30 cellular contexts compared by ENCODE assay signal in genomic region chr6:53513519-53513966, GRCh38. TPM values are rescaled to one million over a fixed set of nuclear protein-coding genes. Genes with fewer than 3 reads are reported as not detected.
DNase-seq lines count a peak whose midpoint lies in the region; ATAC-seq and TF ChIP-seq lines count a peak whose summit lies in the region.
"Had no signal": no experiment of that assay in that cellular context is flagged by ENCODE, and none has a peak within 500 bp of the region (broad histone marks: within the 10 kb centered on the region; RNA-seq: fewer than 3 reads in every experiment).

No MANE protein-coding gene starts in this region.

- no peak overlapping the region for H3K27ac ChIP-seq in endodermal cell (ENCODE audit: low read depth, low read length)
- H3K27ac ChIP-seq in mesendoderm (ENCODE audit: low read depth, low read length) = no peak overlapping the region
- H3K27ac ChIP-seq: cardiac muscle cell, right atrium auricular region, tibial artery had no signal

- no peak overlapping the region for H3K23ac ChIP-seq in mesendoderm (ENCODE audit: low read length)

- no peak overlapping the region for H2BK120ac ChIP-seq in mesendoderm (ENCODE audit: low read depth, low read length)

- H3K27me3 Mint-ChIP-seq in endodermal cell (ENCODE audit: insufficient read depth) = no peaks in the 10 kb centered on the region
- H3K27me3 Mint-ChIP-seq in CD14-positive monocyte (ENCODE audit: low read depth in 3 of 3) = no peaks in the 10 kb centered on the region
- H3K27me3 Mint-ChIP-seq: activated naive CD4-positive, alpha-beta T cell treated with anti-CD3 and anti-CD28 coated beads, Interleukin-2, amount 50 U/mL, for 24 hours; activated T-helper 17 cell treated with anti-CD3 and anti-CD28 coated beads, Interleukin-2, amount 50 U/mL, for 72 hours; dendritic cell treated with granulocyte-macrophage colony-stimulating factor and Interleukin-4, amounts not matched to agents 40 ng/mL and 50 ng/mL, for 4 days; memory B cell; naive thymus-derived CD8-positive, alpha-beta T cell had no signal

- H2AK5ac ChIP-seq in mesendoderm (ENCODE audit: low read length) = no peak overlapping the region

- no peak overlapping the region for H4K8ac ChIP-seq in mesendoderm (ENCODE audit: low read depth, low read length)

- H3K79me2 ChIP-seq in mesendoderm (ENCODE audit: control insufficient read depth, insufficient read depth, low read length) = no peaks in the 10 kb centered on the region

- H3K9me3 Mint-ChIP-seq in endodermal cell (no peaks in the 10 kb centered on the region), CD14-positive monocyte (no peaks in the 10 kb centered on the region)
- H3K9me3 Mint-ChIP-seq: activated naive CD4-positive, alpha-beta T cell treated with anti-CD3 and anti-CD28 coated beads, Interleukin-2, amount 50 U/mL, for 24 hours; activated T-helper 17 cell treated with anti-CD3 and anti-CD28 coated beads, Interleukin-2, amount 50 U/mL, for 72 hours; dendritic cell treated with granulocyte-macrophage colony-stimulating factor and Interleukin-4, amounts not matched to agents 40 ng/mL and 50 ng/mL, for 4 days; memory B cell; naive thymus-derived CD8-positive, alpha-beta T cell; WTC11 had no signal

- TF ChIP-seq CTCF in endodermal cell (conservative IDR thresholded peaks at IDR 0.05) = no peak
- TF ChIP-seq CTCF in CD14-positive monocyte (IDR thresholded peaks at IDR 0.05) = no peak

- H3K79me1 ChIP-seq in mesendoderm (ENCODE audit: low read length) = peaks cover 2% of the 10 kb centered on the region

- H3K4me1 Mint-ChIP-seq in endodermal cell (peaks cover 4% of the 10 kb centered on the region), CD14-positive monocyte (no peaks in the 10 kb centered on the region)
- H3K4me1 Mint-ChIP-seq: activated naive CD4-positive, alpha-beta T cell treated with anti-CD3 and anti-CD28 coated beads, Interleukin-2, amount 50 U/mL, for 24 hours; activated T-helper 17 cell treated with anti-CD3 and anti-CD28 coated beads, Interleukin-2, amount 50 U/mL, for 72 hours; memory B cell; WTC11 had no signal

- H3K36me3 ChIP-seq in endodermal cell (ENCODE audit: control insufficient read depth, insufficient read depth, low read length) (peaks cover 77% of the 10 kb centered on the region), mucosa of stomach (ENCODE audit: control insufficient read depth, insufficient read depth, low read length) (no peaks in the 10 kb centered on the region), mesendoderm (ENCODE audit: control insufficient read depth, insufficient read depth, low read length) (no peaks in the 10 kb centered on the region)

- H2BK15ac ChIP-seq in mesendoderm (replicated peaks; ENCODE audit: low read depth) = no peak overlapping the region

- DNase-seq in NCI-H748 (lab: John Stamatoyannopoulos, UW; ENCODE audit: unreplicated experiment) (peak; percentile 30), NCI-H748 treated with DMSO at 0.1 percent for 48 hours (lab: John Stamatoyannopoulos, UW) (no peak), endodermal cell (no peak), mucosa of gallbladder (ENCODE audit: low spot score) (no peak), CD14-positive monocyte (ENCODE audit: low spot score) (no peak), mesendoderm (no peak)
- DNase-seq: anterior cingulate cortex; COR-L47; heart left ventricle; naive thymus-derived CD8-positive, alpha-beta T cell; NCI-H1048; NCI-H187 treated with DMSO at 0.1 percent for 48 hours; NCI-H226; SIG-M5; stimulated activated CD4-positive, alpha-beta T cell treated with anti-CD3 and anti-CD28 coated beads, Interleukin-12 subunit alpha, Interleukin-12 subunit beta, amount 100 ng/mL, for 4 hours; stimulated activated CD4-positive, alpha-beta T cell treated with anti-CD3 and anti-CD28 coated beads, Interleukin-4, amount 100 ng/mL, for 4 hours; stimulated activated naive CD8-positive, alpha-beta T cell treated with anti-CD3 and anti-CD28 coated beads, Interleukin-15, Interleukin-2, amounts not matched to agents 100 U/mL and 50 U/mL, for 24 hours; SW 1271; T1000; tibial artery had no signal

- no peak overlapping the region for H3K56ac ChIP-seq in mesendoderm (ENCODE audit: low read length)

- H3K4me1 ChIP-seq in endodermal cell (ENCODE audit: control insufficient read depth, insufficient read depth, low read length) (no peaks in the 10 kb centered on the region), mucosa of stomach (ENCODE audit: control insufficient read depth, insufficient read depth, low read length) (peaks cover 35% of the 10 kb centered on the region), mesendoderm (ENCODE audit: control insufficient read depth, low read depth, low read length) (no peaks in the 10 kb centered on the region)
- H3K4me1 ChIP-seq: heart left ventricle, right atrium auricular region, tibial artery had no signal

- H3K18ac ChIP-seq in mesendoderm (ENCODE audit: low read length) = no peak overlapping the region

- no peak overlapping the region for H3K4ac ChIP-seq in mesendoderm (ENCODE audit: low read depth, low read length)

- WGBS in endodermal cell (ENCODE audit: insufficient coverage in 1 of 2, insufficient read length in 1 of 2), 2 experiments = 98 to 100% methylated on average over 1 of the region's 2 CpGs
- no CpG with 5 or more reads among the region's 2 CpGs for WGBS in mesendoderm (ENCODE audit: extremely low coverage, insufficient coverage, low lambda C conversion rate)

- H2BK5ac ChIP-seq in mesendoderm (ENCODE audit: low read length) = no peak overlapping the region

- no peak overlapping the region for H3K4me3 ChIP-seq in endodermal cell (ENCODE audit: low read length)
- H3K4me3 ChIP-seq in mucosa of stomach (ENCODE audit: low read length) = no peak overlapping the region
- H3K4me3 ChIP-seq in mesendoderm (ENCODE audit: low read length) = no peak overlapping the region
- H3K4me3 ChIP-seq: cardiac muscle cell, heart left ventricle, right atrium auricular region, tibial artery had no signal

- H3K27me3 ChIP-seq in endodermal cell (ENCODE audit: control insufficient read depth, insufficient read depth, low read length, poor library complexity, severe bottlenecking) (no peaks in the 10 kb centered on the region), mucosa of stomach (ENCODE audit: control insufficient read depth, insufficient read depth, low read length) (no peaks in the 10 kb centered on the region), mesendoderm (ENCODE audit: insufficient read depth, low read length, poor library complexity) (no peaks in the 10 kb centered on the region)
- H3K27me3 ChIP-seq: cardiac muscle cell, heart left ventricle, right atrium auricular region, tibial artery had no signal

- H3K4me3 Mint-ChIP-seq in endodermal cell (no peak overlapping the region), CD14-positive monocyte (no peak overlapping the region)
- H3K4me3 Mint-ChIP-seq: activated naive CD4-positive, alpha-beta T cell treated with anti-CD3 and anti-CD28 coated beads, Interleukin-2, amount 50 U/mL, for 24 hours; activated T-helper 17 cell treated with anti-CD3 and anti-CD28 coated beads, Interleukin-2, amount 50 U/mL, for 72 hours; dendritic cell treated with granulocyte-macrophage colony-stimulating factor and Interleukin-4, amounts not matched to agents 40 ng/mL and 50 ng/mL, for 4 days; memory B cell; naive thymus-derived CD8-positive, alpha-beta T cell; WTC11 had no signal

- no peaks in the 10 kb centered on the region for H3K9me3 ChIP-seq in endodermal cell (ENCODE audit: control insufficient read depth, low read length)
- no peaks in the 10 kb centered on the region for H3K9me3 ChIP-seq in mucosa of stomach (ENCODE audit: control insufficient read depth, low read length)
- H3K9me3 ChIP-seq: heart left ventricle, right atrium auricular region, tibial artery had no signal

- peak overlapping the region; percentile 42 for H3K27ac Mint-ChIP-seq in endodermal cell
- H3K27ac Mint-ChIP-seq in CD14-positive monocyte = no peak overlapping the region
- H3K27ac Mint-ChIP-seq: activated naive CD4-positive, alpha-beta T cell treated with anti-CD3 and anti-CD28 coated beads, Interleukin-2, amount 50 U/mL, for 24 hours; activated T-helper 17 cell treated with anti-CD3 and anti-CD28 coated beads, Interleukin-2, amount 50 U/mL, for 72 hours; dendritic cell treated with granulocyte-macrophage colony-stimulating factor and Interleukin-4, amounts not matched to agents 40 ng/mL and 50 ng/mL, for 4 days; memory B cell; naive thymus-derived CD8-positive, alpha-beta T cell; WTC11 had no signal

- intact Hi-C loops in CD14-positive monocyte (cut with micrococcal nuclease) = no loop called here

- no peak for ATAC-seq in GM21786 (IDR thresholded peaks at IDR 0.05; ENCODE audit: unreplicated experiment)
- ATAC-seq: activated T-helper 17 cell treated with anti-CD3 and anti-CD28 coated beads, Interleukin-2, amount 50 U/mL, for 72 hours; HCT116; heart left ventricle; naive thymus-derived CD8-positive, alpha-beta T cell; stimulated activated naive CD8-positive, alpha-beta T cell treated with anti-CD3 and anti-CD28 coated beads, Interleukin-15, Interleukin-2, amounts not matched to agents 100 U/mL and 50 U/mL, for 24 hours; WTC11 had no signal

- no peak overlapping the region for H3K4me2 ChIP-seq in mesendoderm (ENCODE audit: low read length)

- no peak overlapping the region for H3K9ac ChIP-seq in endodermal cell (ENCODE audit: extremely low read depth, low read length, poor library complexity, severe bottlenecking)
- peak overlapping the region; percentile 28 for H3K9ac ChIP-seq in mucosa of stomach (ENCODE audit: low read length)
- H3K9ac ChIP-seq in mesendoderm (ENCODE audit: low read length) = no peak overlapping the region

- H3K36me3 Mint-ChIP-seq in endodermal cell (ENCODE audit: low read depth) = peaks cover 62% of the 10 kb centered on the region
- H3K36me3 Mint-ChIP-seq in CD14-positive monocyte = peaks cover 60 to 66% of the 10 kb centered on the region in 2 donors

- H4K5ac ChIP-seq in mesendoderm (ENCODE audit: low read length) = no peak overlapping the region

RNA-seq across cellular contexts. Expression of gene GCLC, which starts 31.4 kb away (rescaled TPM):
- 10 to 100 TPM; 44.7 to 57.7 TPM for total RNA-seq in endodermal cell
- polyA plus RNA-seq in endodermal cell (2013, experiment 1 of 2) = 22.6 TPM
- 20.2 TPM for polyA plus RNA-seq in endodermal cell (2013, experiment 2 of 2)
- total RNA-seq in mucosa of gallbladder = 63.9 TPM
- polyA plus RNA-seq in CD14-positive monocyte = 10 to 100 TPM in 1 of 2 donors, 1 to 10 TPM in 1; 6.4 to 10.1 TPM
- polyA plus RNA-seq in mesendoderm (2013, experiment 1 of 2) = 30.6 TPM
- 30.7 TPM for polyA plus RNA-seq in mesendoderm (2013, experiment 2 of 2)
